8 cellular contexts compared by ENCODE assay signal in the genomic region with DNA sequence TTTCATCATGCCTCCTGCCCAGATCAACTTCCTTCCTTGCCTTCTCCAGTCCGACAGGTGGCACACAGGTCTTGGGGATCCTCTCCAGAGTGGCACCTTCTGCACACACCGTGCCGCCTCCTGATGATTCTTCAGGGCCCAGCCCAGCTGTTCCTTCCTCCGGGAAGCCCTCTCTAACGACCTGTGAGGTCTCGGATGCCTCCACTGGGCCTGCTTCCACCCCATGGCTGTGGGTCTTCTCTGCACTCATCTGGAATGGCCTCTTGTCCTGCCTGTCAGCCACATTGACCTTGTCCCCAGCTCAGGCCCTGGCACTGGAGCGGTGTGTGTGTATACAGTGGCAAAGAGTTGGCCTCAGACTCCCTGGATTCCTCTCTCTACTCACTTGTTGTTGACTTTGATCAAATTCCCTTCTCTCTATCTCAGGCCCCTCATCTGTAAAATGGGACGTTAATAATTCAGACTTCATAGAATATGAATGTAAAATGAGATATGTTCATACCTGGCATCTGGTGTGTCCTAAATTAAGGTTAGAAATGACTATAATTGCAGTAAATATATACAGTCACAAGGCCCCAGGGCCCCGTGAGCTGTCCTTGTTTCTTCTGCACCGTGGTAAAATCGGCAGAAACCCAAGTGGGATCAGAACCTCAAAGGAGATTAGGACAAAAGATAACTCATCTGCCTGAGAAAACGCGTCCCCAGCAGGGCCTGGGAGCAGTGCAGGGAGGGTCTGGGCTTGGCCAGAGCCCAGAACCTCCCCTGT. TPM values are rescaled to one million over a fixed set of nuclear protein-coding genes. Genes with fewer than 3 reads are reported as not detected.
DNase-seq lines count a peak whose midpoint lies in the region; ATAC-seq, FAIRE-seq and TF ChIP-seq lines count a peak whose summit lies in the region.

No MANE protein-coding gene starts in this region.

- ATAC-seq in A549 (no peak), GM21360 (IDR thresholded peaks at IDR 0.05; ENCODE audit: unreplicated experiment) (no peak), HG03280 (IDR thresholded peaks at IDR 0.05; ENCODE audit: unreplicated experiment) (no peak)

- H3K27ac Mint-ChIP-seq in chondrocyte (ENCODE audit: unreplicated experiment), result peak overlapping the region; percentile 84

- no peaks in the 10 kb centered on the region for H3K9me3 Mint-ChIP-seq in chondrocyte (ENCODE audit: low read depth)

- H3K27me3 ChIP-seq in HUES6 (ENCODE audit: control insufficient read depth, insufficient read depth, low read length) (no peaks in the 10 kb centered on the region; the same call in 1 of the 2 replicates), muscle layer of colon (ENCODE audit: control insufficient read depth in 1 of 2, insufficient read depth in 2 of 2, low read length in 2 of 2) (no peaks in the 10 kb centered on the region)

- H3K27me3 Mint-ChIP-seq in chondrocyte (ENCODE audit: low read depth), result no peaks in the 10 kb centered on the region

- POLR2A ChIA-PET in A549 (lab: Yijun Ruan, JAX), result interaction anchor here (2.7 kb wide), 1 partner anchor 32 kb away, joined by 16 read pairs; a partner anchor contains a TSS

- H3K9ac ChIP-seq in HUES6 (ENCODE audit: low read length) (peak overlapping the region; percentile 54), muscle layer of colon (ENCODE audit: low read length) (peak overlapping the region; percentile 82)

- H3K4me1 ChIP-seq in A549, result no peaks in the 10 kb centered on the region
- peaks cover 15% of the 10 kb centered on the region for H3K4me1 ChIP-seq in HUES6 (ENCODE audit: control insufficient read depth, insufficient read depth, low read length)
- H3K4me1 ChIP-seq in muscle layer of colon (ENCODE audit: insufficient read depth, low read length), result peaks cover 34% of the 10 kb centered on the region

- H3K4me3 Mint-ChIP-seq in chondrocyte (ENCODE audit: unreplicated experiment), result peak overlapping the region; percentile 90

- H3K36me3 Mint-ChIP-seq in chondrocyte (ENCODE audit: low read depth), result peaks cover 4% of the 10 kb centered on the region

- no peaks in the 10 kb centered on the region for H3K9me3 ChIP-seq in A549
- no peaks in the 10 kb centered on the region for H3K9me3 ChIP-seq in HUES6 (ENCODE audit: control insufficient read depth, insufficient read depth, low read depth, low read length)
- H3K9me3 ChIP-seq in muscle layer of colon (ENCODE audit: low read length), result no peaks in the 10 kb centered on the region

- H3K4me1 Mint-ChIP-seq in chondrocyte (ENCODE audit: low read depth), result peaks cover 20% of the 10 kb centered on the region

- WGBS in A549 (ENCODE audit: missing lambda C conversion rate), result 93% methylated on average over 13 of the region's 13 CpGs

- H3K4me3 ChIP-seq in A549 (no peak overlapping the region), HUES6 (ENCODE audit: low read depth, low read length) (peak overlapping the region; percentile 97), muscle layer of colon (ENCODE audit: low read depth in 1 of 2, low read length in 2 of 2) (peak overlapping the region; percentile 84 to 97)

- H3K27ac ChIP-seq in A549 (peak overlapping the region in 1 of 2 experiments; percentile 93; a peak in 1 of 6 replicates), HUES6 (ENCODE audit: low read depth, low read length) (no peak overlapping the region), muscle layer of colon (ENCODE audit: low read depth, low read length) (peak overlapping the region; percentile 86)

- H3K4me2 ChIP-seq in A549, result peak overlapping the region; percentile 72

- TF ChIP-seq POLR2A in A549 (IDR thresholded peaks at IDR 0.05; ENCODE audit: low read length), result no peak

- TF ChIP-seq EP300 in A549 (IDR thresholded peaks at IDR 0.05), result no peak

- TF ChIP-seq RAD21 in A549 (conservative IDR thresholded peaks at IDR 0.05 in 1 of 2, IDR thresholded peaks at IDR 0.05 in 1 of 2), result no peak

- FAIRE-seq in A549 (lab: Jason Lieb, UNC), result no peak

- H3K36me3 ChIP-seq in HUES6 (ENCODE audit: control insufficient read depth, insufficient read depth, low read length) (peaks cover 5% of the 10 kb centered on the region; the same call in 1 of the 2 replicates), muscle layer of colon (ENCODE audit: insufficient read depth, low read length) (no peaks in the 10 kb centered on the region)

- no peak for TF ChIP-seq CTCF in A549 (IDR thresholded peaks at IDR 0.05)
- TF ChIP-seq CTCF in chondrocyte (IDR thresholded peaks at IDR 0.05), result peak; percentile 17

- CTCF ChIA-PET in A549 (lab: Yijun Ruan, JAX), result interaction anchor here (1.2 kb wide), 1 partner anchor 12 kb away, joined by 5 read pairs; no protein-coding TSS in a partner anchor

- DNase-seq in A549 (ENCODE audit: low read depth in 1 of 2, low spot score in 1 of 2) (no peak), chondrocyte (ENCODE audit: low spot score) (no peak), H4 (ENCODE audit: low spot score) (no peak)
- no peak for DNase-seq in activated CD4-positive, CD25-positive, alpha-beta regulatory T cell (lab: John Stamatoyannopoulos, UW)

TF ChIP-seq in A549, 52 proteins besides CTCF, POLR2A, EP300 and RAD21:
- TF ChIP-seq JUNB (IDR thresholded peaks at IDR 0.05) (no peak), MYC (IDR thresholded peaks at IDR 0.05; ENCODE audit: borderline replicate concordance, low read length) (no peak), KDM5A (IDR thresholded peaks at IDR 0.05) (no peak), HOXA7 (CRISPR knock-in tag; IDR thresholded peaks at IDR 0.05) (no peak), RCOR1 (IDR thresholded peaks at IDR 0.05; ENCODE audit: low read depth, low read length) (no peak), NFE2L2 (conservative IDR thresholded peaks at IDR 0.05; ENCODE audit: low read length) (no peak), KDM1A (IDR thresholded peaks at IDR 0.05; ENCODE audit: low read depth) (no peak), ZNF302 (CRISPR knock-in tag; IDR thresholded peaks at IDR 0.05) (no peak)

RNA-seq across cellular contexts. Expression of a gene that starts 1.5 kb away (rescaled TPM):
- polyA plus RNA-seq in A549 (2011; rRNA removed) (12.9 and 13.1 TPM in 2 replicates), A549 (2017; fragmentation: RNase III; extraction: RNeasy Plus Mini Kit Qiagen cat#74134 plus additional on column Dnase treatment) (9.1 to 10.8 TPM (median 9.6 TPM) in 3 replicates)
- polyA plus RNA-seq in A549 (2012; cell fraction: cytosol; rRNA removed), result 4.7 and 6.9 TPM in 2 replicates
- 2.4 and 3.0 TPM in 2 replicates for polyA plus RNA-seq in A549 (2012; cell fraction: nucleus; rRNA removed)
- 5.9 and 8.5 TPM in 2 replicates for polyA minus RNA-seq in A549 (2011; rRNA and poly(A)+ RNA removed)
- 32.2 to 44.0 TPM (median 32.6 TPM) in 3 replicates for total RNA-seq in chondrocyte
- total RNA-seq in H4 (2014; rRNA removed; shearing (Covaris generic)), result 13.0 and 14.4 TPM in 2 replicates

RNA-seq across cellular contexts. Expression of a gene that starts 31.7 kb away (rescaled TPM):
- polyA plus RNA-seq in A549 (2011; rRNA removed), result 116 and 123 TPM in 2 replicates
- 86.3 and 92.5 TPM in 2 replicates for polyA plus RNA-seq in A549 (2012; cell fraction: cytosol; rRNA removed)
- 55.4 and 79.5 TPM in 2 replicates for polyA plus RNA-seq in A549 (2012; cell fraction: nucleus; rRNA removed)
- polyA plus RNA-seq in A549 (2017; fragmentation: RNase III; extraction: RNeasy Plus Mini Kit Qiagen cat#74134 plus additional on column Dnase treatment), result 107 to 125 TPM (median 117 TPM) in 3 replicates
- 63.4 and 70.5 TPM in 2 replicates for polyA minus RNA-seq in A549 (2011; rRNA and poly(A)+ RNA removed)
- 8.7 to 10.5 TPM (median 9.6 TPM) in 3 replicates for total RNA-seq in chondrocyte
- total RNA-seq in H4 (2014; rRNA removed; shearing (Covaris generic)), result 97.8 and 119 TPM in 2 replicates

RNA-seq across cellular contexts. Expression of a gene that starts 32.1 kb away (rescaled TPM):
- polyA plus RNA-seq in A549 (2011; rRNA removed) (79.9 and 96.3 TPM in 2 replicates), A549 (2017; fragmentation: RNase III; extraction: RNeasy Plus Mini Kit Qiagen cat#74134 plus additional on column Dnase treatment) (37.1 to 40.9 TPM (median 37.6 TPM) in 3 replicates)
- polyA plus RNA-seq in A549 (2012; cell fraction: cytosol; rRNA removed), result 43.8 and 47.8 TPM in 2 replicates
- 41.3 and 44.8 TPM in 2 replicates for polyA plus RNA-seq in A549 (2012; cell fraction: nucleus; rRNA removed)
- polyA minus RNA-seq in A549 (2011; rRNA and poly(A)+ RNA removed), result 114 and 140 TPM in 2 replicates
- total RNA-seq in chondrocyte, result 23.7 to 33.1 TPM (median 26.0 TPM) in 3 replicates
- total RNA-seq in H4 (2014; rRNA removed; shearing (Covaris generic)), result 60.8 and 69.9 TPM in 2 replicates

RNA-seq across cellular contexts. Expression of a gene that starts 51.7 kb away (rescaled TPM):
- polyA plus RNA-seq in A549 (2011; rRNA removed) (0.09 and 0.19 TPM in 2 replicates), A549 (2017; fragmentation: RNase III; extraction: RNeasy Plus Mini Kit Qiagen cat#74134 plus additional on column Dnase treatment) (0.03 to 0.09 TPM (median 0.07 TPM) in 3 replicates)
- 0.01 and 0.03 TPM in 2 replicates for polyA plus RNA-seq in A549 (2012; cell fraction: cytosol; rRNA removed)
- polyA plus RNA-seq in A549 (2012; cell fraction: nucleus; rRNA removed), result 0.05 and 0.07 TPM in 2 replicates
- polyA minus RNA-seq in A549 (2011; rRNA and poly(A)+ RNA removed), result 0.08 and 0.19 TPM in 2 replicates
- 0.10 to 0.39 TPM in 2 of 3 replicates, not detected in the other for total RNA-seq in chondrocyte
- 0.06 and 0.10 TPM in 2 replicates for total RNA-seq in H4 (2014; rRNA removed; shearing (Covaris generic))
